Comparison of ENCODE assay signal across 1 cellular context in genomic region chr19:56120371-56121179, GRCh38.
TF ChIP-seq lines count a peak whose summit lies in the region.

No MANE protein-coding gene starts in this region.

TF ChIP-seq in HepG2, 621 proteins besides CTCF, POLR2A, EP300 and RAD21 (continued from another document and continues in another):
- no peak for TF ChIP-seq ZNF710 (CRISPR knock-in tag; IDR thresholded peaks at IDR 0.05; ENCODE audit: borderline replicate concordance)
- TF ChIP-seq NBN (conservative IDR thresholded peaks at IDR 0.05): no peak
- peak; percentile 66 for TF ChIP-seq FOSL2 (CRISPR knock-in tag; IDR thresholded peaks at IDR 0.05)
- TF ChIP-seq NFE2L2 (IDR thresholded peaks at IDR 0.05; ENCODE audit: low read length): no peak
- TF ChIP-seq SIN3A (IDR thresholded peaks at IDR 0.05; ENCODE audit: borderline replicate concordance, low read depth, low read length): peak; percentile 65; the same call in 1 of the 2 replicates
- no peak for TF ChIP-seq JDP2 (CRISPR knock-in tag; IDR thresholded peaks at IDR 0.05; ENCODE audit: borderline replicate concordance)
- no peak for TF ChIP-seq CCDC6 (CRISPR knock-in tag; IDR thresholded peaks at IDR 0.05)
- TF ChIP-seq ZNF891 (CRISPR knock-in tag; IDR thresholded peaks at IDR 0.05): no peak; the same call in 1 of the 2 replicates
- peak; percentile 87 for TF ChIP-seq ETV5 (CRISPR knock-in tag; IDR thresholded peaks at IDR 0.05; ENCODE audit: borderline replicate concordance)
- TF ChIP-seq CSRNP2 (CRISPR knock-in tag; conservative IDR thresholded peaks at IDR 0.05; ENCODE audit: low read depth): no peak
- TF ChIP-seq ZNF782 (CRISPR knock-in tag; IDR thresholded peaks at IDR 0.05; ENCODE audit: borderline replicate concordance): peak; percentile 79
- no peak for TF ChIP-seq ZNF407 (CRISPR knock-in tag; IDR thresholded peaks at IDR 0.05; ENCODE audit: not compliant biosample characterization)
- peak; percentile 68; the same call in 1 of the 2 replicates for TF ChIP-seq REPIN1 (CRISPR knock-in tag; IDR thresholded peaks at IDR 0.05; ENCODE audit: borderline replicate concordance, low read depth)
- TF ChIP-seq GPN1 (CRISPR knock-in tag; IDR thresholded peaks at IDR 0.05; ENCODE audit: borderline replicate concordance): no peak
- TF ChIP-seq HINFP (CRISPR knock-in tag; IDR thresholded peaks at IDR 0.05; ENCODE audit: low read depth): 0 out of 2 replicates have a peak, but pooled peaks have one; percentile 27
- peak; percentile 42 for TF ChIP-seq RBM22 (optimal IDR thresholded peaks at IDR 0.05; ENCODE audit: low read length)
- no peak for TF ChIP-seq RARG (CRISPR knock-in tag; IDR thresholded peaks at IDR 0.05; ENCODE audit: low read depth)
- peak; percentile 74 for TF ChIP-seq IRF2 (CRISPR knock-in tag; IDR thresholded peaks at IDR 0.05)
- TF ChIP-seq BORCS8-MEF2B (CRISPR knock-in tag; IDR thresholded peaks at IDR 0.05): peak; percentile 84
- TF ChIP-seq ZNF101 (CRISPR knock-in tag; IDR thresholded peaks at IDR 0.05; ENCODE audit: borderline replicate concordance, low read depth): no peak
- TF ChIP-seq ZBTB38 (CRISPR knock-in tag; IDR thresholded peaks at IDR 0.05): peak; percentile 78
- TF ChIP-seq CBX1 (IDR thresholded peaks at IDR 0.05; ENCODE audit: low read depth): no peak
- TF ChIP-seq DRAP1 (CRISPR knock-in tag; IDR thresholded peaks at IDR 0.05): peak; percentile 62
- no peak for TF ChIP-seq ZNF597 (CRISPR knock-in tag; IDR thresholded peaks at IDR 0.05)
- no peak for TF ChIP-seq MAFF (IDR thresholded peaks at IDR 0.05; ENCODE audit: low read depth, low read length)
- TF ChIP-seq ZHX1 (CRISPR knock-in tag; IDR thresholded peaks at IDR 0.05; ENCODE audit: low read depth): no peak
- no peak for TF ChIP-seq BCLAF1 (IDR thresholded peaks at IDR 0.05)
